2 cellular contexts compared by ENCODE assay signal in genomic region chr10:71575934-71576801, GRCh38.
TF ChIP-seq lines count a peak whose summit lies in the region.

No MANE protein-coding gene starts in this region.

TF ChIP-seq in SK-N-SH, 30 proteins besides CTCF, POLR2A, EP300 and RAD21 (continued from another document):
- TF ChIP-seq REST (IDR thresholded peaks at IDR 0.05; ENCODE audit: low read depth, low read length) (no peak), USF2 (IDR thresholded peaks at IDR 0.05; ENCODE audit: borderline replicate concordance, low read depth, low read length) (no peak)

TF ChIP-seq in SK-N-SH treated with all-trans-retinoic acid at 6 μM for 48 hours, 23 proteins besides CTCF, POLR2A, EP300 and RAD21:
- TF ChIP-seq PATZ1 (CRISPR knock-in tag; IDR thresholded peaks at IDR 0.05; ENCODE audit: borderline replicate concordance) (no peak), ISL1 (CRISPR knock-in tag; IDR thresholded peaks at IDR 0.05) (no peak), CSRNP3 (CRISPR knock-in tag; IDR thresholded peaks at IDR 0.05) (no peak), ZNF70 (CRISPR knock-in tag; IDR thresholded peaks at IDR 0.05) (no peak), TCF4 (CRISPR knock-in tag; IDR thresholded peaks at IDR 0.05; ENCODE audit: borderline replicate concordance) (no peak), CSDC2 (CRISPR knock-in tag; IDR thresholded peaks at IDR 0.05) (no peak), ARNTL (CRISPR knock-in tag; IDR thresholded peaks at IDR 0.05; ENCODE audit: borderline replicate concordance, low read depth) (no peak)
